20 cellular contexts compared by ENCODE assay signal in genomic region chr10:12235116-12235694, GRCh38. TPM values are rescaled to one million over a fixed set of nuclear protein-coding genes. Genes with fewer than 3 reads are reported as not detected.
DNase-seq lines count a peak whose midpoint lies in the region; ATAC-seq, FAIRE-seq and TF ChIP-seq lines count a peak whose summit lies in the region.
"Had no signal": no experiment of that assay in that cellular context is flagged by ENCODE, and none has a peak within 500 bp of the region (broad histone marks: within the 10 kb centered on the region; RNA-seq: fewer than 3 reads in every experiment).

No MANE protein-coding gene starts in this region.

- H2AK5ac ChIP-seq in IMR-90 (ENCODE audit: low read depth, low read length): no peak overlapping the region

- H3K4ac ChIP-seq in IMR-90 (ENCODE audit: low read depth, low read length): peak overlapping the region; percentile 55; the same call in 1 of the 2 replicates

- H3K36me3 Mint-ChIP-seq in T-helper 17 cell (ENCODE audit: low read depth): no peaks in the 10 kb centered on the region

- H3K27me3 ChIP-seq in IMR-90 (ENCODE audit: control insufficient read depth, insufficient read depth, low read length): no peaks in the 10 kb centered on the region
- H3K27me3 ChIP-seq in esophagus squamous epithelium: no peaks in the 10 kb centered on the region
- no peaks in the 10 kb centered on the region for H3K27me3 ChIP-seq in thoracic aorta (replicated peaks; ENCODE audit: insufficient read depth)

- H3K56ac ChIP-seq in IMR-90 (ENCODE audit: extremely low read depth, insufficient read depth, low read length): no peak overlapping the region

- peak overlapping the region; percentile 85 for H2BK5ac ChIP-seq in IMR-90 (ENCODE audit: low read depth, low read length, poor library complexity, severe bottlenecking)

- peak overlapping the region; percentile 22; the same call in 1 of the 2 replicates for H2BK20ac ChIP-seq in IMR-90 (ENCODE audit: low read depth, low read length)

- DNase-seq in IMR-90 (peak; percentile 60), esophagus squamous epithelium (lab: John Stamatoyannopoulos, UW) (no peak), lung microvascular endothelial cell (ENCODE audit: low read depth in 2 of 2) (peak; percentile 48 to 95), thoracic aorta (ENCODE audit: low spot score) (no peak), NCI-H2029 treated with DMSO at 0.1 percent for 48 hours (lab: John Stamatoyannopoulos, UW) (no peak), activated gamma-delta T cell (lab: John Stamatoyannopoulos, UW) (no peak), frontal cortex (ENCODE audit: low spot score in 2 of 2) (no peak), T-helper 17 cell (no peak)
- DNase-seq: activated CD4-positive, alpha-beta T cell treated with anti-CD3 and anti-CD28 coated beads, Interleukin-2, amount 50 U/mL, for 1 hour; activated CD8-positive, alpha-beta memory T cell treated with anti-CD3 and anti-CD28 coated beads, Interleukin-2, amount 50 U/mL, for 48 hours; activated gamma-delta T cell treated with Interleukin-2 at 50 U/mL for 16 hours; CD8-positive, alpha-beta memory T cell; DMS79; kidney; OCI-M1; SIG-M5; T-cell had no signal

- no peak overlapping the region for H3K27ac Mint-ChIP-seq in T-helper 17 cell
- H3K27ac Mint-ChIP-seq: mesothelial cell of epicardium, T-cell had no signal

- TF ChIP-seq CTCF in IMR-90 (conservative IDR thresholded peaks at IDR 0.05; ENCODE audit: low read depth, low read length) (no peak), esophagus squamous epithelium (IDR thresholded peaks at IDR 0.05) (no peak), thoracic aorta (IDR thresholded peaks at IDR 0.05) (no peak)

- peak overlapping the region in 1 of 2 experiments; percentile 57; a peak in 2 of 4 replicates for H4K8ac ChIP-seq in IMR-90 (ENCODE audit: low read depth in 2 of 2, low read length in 2 of 2)

- no peaks in the 10 kb centered on the region for H3K9me3 ChIP-seq in IMR-90 (ENCODE audit: control insufficient read depth, insufficient read depth, low read length)
- H3K9me3 ChIP-seq in esophagus squamous epithelium: no peaks in the 10 kb centered on the region
- no peaks in the 10 kb centered on the region for H3K9me3 ChIP-seq in thoracic aorta
- no peaks in the 10 kb centered on the region for H3K9me3 ChIP-seq in T-helper 17 cell (ENCODE audit: control insufficient read depth, low read length, poor library complexity, severe bottlenecking)

- dilution Hi-C loops in IMR-90 (cut with HindIII; ENCODE audit: low sequenced_read_pairs, unreplicated experiment): no loop called here

- ATAC-seq in IMR-90 (ENCODE audit: low read depth): peak; percentile 71
- peak; percentile 55 for ATAC-seq in thoracic aorta (ENCODE audit: insufficient number of reproducible peaks, low FRiP score, low read depth)
- ATAC-seq in T-helper 17 cell: no peak
- ATAC-seq: T-cell had no signal

- H3K27ac ChIP-seq in IMR-90 (ENCODE audit: insufficient read depth, low read length) (peak overlapping the region; percentile 82; the same call in 1 of the 2 replicates), esophagus squamous epithelium (peak overlapping the region; percentile 20 to 44 (median 36)), thoracic aorta (peak overlapping the region; percentile 35 to 76)

- H3K4me3 ChIP-seq in IMR-90 (ENCODE audit: insufficient read depth, low read depth, low read length) (no peak overlapping the region), esophagus squamous epithelium (no peak overlapping the region), thoracic aorta (peak overlapping the region; percentile 18)

- no peak overlapping the region for H2AFZ ChIP-seq in IMR-90 (replicated peaks; ENCODE audit: low read length, poor library complexity)

- no peaks in the 10 kb centered on the region for H3K9me1 ChIP-seq in IMR-90 (ENCODE audit: insufficient read depth, low read length)

- peaks cover 5% of the 10 kb centered on the region; the same call in 1 of the 2 replicates for H4K20me1 ChIP-seq in IMR-90 (ENCODE audit: insufficient read depth, low read length)

- peak overlapping the region; percentile 43 for H3K4me2 ChIP-seq in IMR-90 (ENCODE audit: low read depth, low read length)

- H3K9ac ChIP-seq in IMR-90 (ENCODE audit: low read depth, low read length): no peak overlapping the region

- peak overlapping the region; percentile 5 for H4K5ac ChIP-seq in IMR-90 (ENCODE audit: low read depth, low read length)

- no peak overlapping the region for H4K91ac ChIP-seq in IMR-90 (ENCODE audit: insufficient read depth, low read depth, low read length)

- CTCF ChIA-PET in IMR-90 (lab: Yijun Ruan, JAX): interaction anchor here (0.6 to 1.0 kb wide), 2 partner anchors 10 to 193 kb away, joined by 3 read pairs; no protein-coding TSS in a partner anchor

- H3K4me3 Mint-ChIP-seq in T-helper 17 cell: no peak overlapping the region
- H3K4me3 Mint-ChIP-seq: CD8-positive, alpha-beta memory T cell; mesothelial cell of epicardium; T-cell had no signal

- peaks cover 6% of the 10 kb centered on the region for H3K4me1 Mint-ChIP-seq in T-helper 17 cell
- H3K4me1 Mint-ChIP-seq: mesothelial cell of epicardium had no signal

- peaks cover 9 to 16% of the 10 kb centered on the region in 2 experiments for H3K79me1 ChIP-seq in IMR-90 (ENCODE audit: low read depth in 1 of 2, low read length in 2 of 2)

- H3K18ac ChIP-seq in IMR-90 (ENCODE audit: low read depth, low read length): peak overlapping the region; percentile 25; the same call in 1 of the 2 replicates

- peaks cover 8% of the 10 kb centered on the region for H3K4me1 ChIP-seq in IMR-90 (ENCODE audit: control insufficient read depth, insufficient read depth, low read length)
- peaks cover 0 to 45% (median 27%) of the 10 kb centered on the region in 3 donors for H3K4me1 ChIP-seq in esophagus squamous epithelium
- peaks cover 7 to 25% of the 10 kb centered on the region in 2 donors for H3K4me1 ChIP-seq in thoracic aorta (ENCODE audit: control insufficient read depth in 1 of 2, low read depth in 2 of 2)

- no peaks in the 10 kb centered on the region for H3K27me3 Mint-ChIP-seq in T-helper 17 cell
- H3K27me3 Mint-ChIP-seq: CD8-positive, alpha-beta memory T cell; T-cell had no signal

- no TSS peak for BruUV-seq in IMR-90 (replicated peaks; lab: Mats Ljungman, UMichigan)

- 0 out of 2 replicates have a peak overlapping the region, but pooled peaks have one; percentile 4 for H2BK120ac ChIP-seq in IMR-90 (ENCODE audit: low read depth, low read length)

- H3K23ac ChIP-seq in IMR-90 (ENCODE audit: low read depth, low read length): peak overlapping the region; percentile 30; the same call in 1 of the 2 replicates

- peak overlapping the region; percentile 48; the same call in 1 of the 2 replicates for H3K14ac ChIP-seq in IMR-90 (replicated peaks; ENCODE audit: low read depth, low read length)

- FAIRE-seq in frontal cortex (lab: Jason Lieb, UNC): no peak
- FAIRE-seq: endometrium, H1, kidney had no signal

- no peak overlapping the region for H2BK15ac ChIP-seq in IMR-90 (ENCODE audit: low read depth, low read length)

- no peak overlapping the region for H2AK9ac ChIP-seq in IMR-90 (replicated peaks; ENCODE audit: low read depth, low read length, poor library complexity)

- TF ChIP-seq RAD21 in IMR-90 (IDR thresholded peaks at IDR 0.05; ENCODE audit: low read length): no peak

- POLR2A ChIA-PET in IMR-90 (lab: Charles Lee; ENCODE audit: unreplicated experiment): no interaction called here

- TF ChIP-seq POLR2A in IMR-90 (IDR thresholded peaks at IDR 0.05; ENCODE audit: low read depth, low read length) (no peak), esophagus squamous epithelium (IDR thresholded peaks at IDR 0.05) (no peak)

- in situ Hi-C loops in IMR-90 (cut with MboI; ENCODE audit: low sequenced_read_pairs): no loop called here

- intact Hi-C loops in IMR-90 (cut with micrococcal nuclease) (no loop called here), esophagus squamous epithelium (cut with DNase I) (no loop called here)

- WGBS in IMR-90 (ENCODE audit: extremely low coverage in 2 of 2, insufficient read length in 1 of 2), 2 experiments: no CpG with 5 or more reads among the region's 3 CpGs
- 47 to 61% methylated on average over 3 of the region's 3 CpGs for WGBS in esophagus squamous epithelium, 2 donors

- H3K36me3 ChIP-seq in IMR-90 (ENCODE audit: control insufficient read depth, insufficient read depth, low read length) (peaks cover 23% of the 10 kb centered on the region), esophagus squamous epithelium (peaks cover 0 to 94% (median 8%) of the 10 kb centered on the region in 3 donors), thoracic aorta (peaks cover 13% of the 10 kb centered on the region)

TF ChIP-seq in IMR-90, 13 proteins besides CTCF, POLR2A, EP300 and RAD21 (continues in another document):
- TF ChIP-seq FOS (IDR thresholded peaks at IDR 0.05; ENCODE audit: low read depth, low read length) (no peak), USF2 (IDR thresholded peaks at IDR 0.05; ENCODE audit: low read depth, low read length) (no peak), RCOR1 (IDR thresholded peaks at IDR 0.05; ENCODE audit: insufficient replicate concordance, low read length) (no peak), MXI1 (IDR thresholded peaks at IDR 0.05; ENCODE audit: borderline replicate concordance, low read depth, low read length) (no peak), SMC3 (IDR thresholded peaks at IDR 0.05; ENCODE audit: low read depth, low read length) (no peak), CEBPB (IDR thresholded peaks at IDR 0.05; ENCODE audit: low read depth, low read length) (no peak)

RNA-seq across cellular contexts. Expression of gene CDC123, which starts 39.2 kb away (rescaled TPM):
- total RNA-seq in IMR-90 (2012; rRNA removed): 171 and 203 TPM in 2 replicates
- 100 and 108 TPM in 2 replicates for polyA plus RNA-seq in IMR-90 (2012; rRNA removed)
- 49.7 and 92.5 TPM in 2 replicates for polyA plus RNA-seq in IMR-90 (2012; cell fraction: cytosol; rRNA removed)
- polyA plus RNA-seq in IMR-90 (2012; cell fraction: nucleus; rRNA removed; ENCODE audit: low replicate concordance): 21.9 and 60.9 TPM in 2 replicates
- 10 to 100 TPM; 37.4 to 84.8 (median 80.3) TPM for total RNA-seq in esophagus squamous epithelium
- total RNA-seq in lung microvascular endothelial cell: 172 and 185 TPM in 2 replicates
- 100 to 1,000 TPM in 1 of 2 donors, 10 to 100 TPM in 1; 74.2 to 171 TPM for total RNA-seq in thoracic aorta
- 146 TPM for total RNA-seq in frontal cortex
- total RNA-seq in T-helper 17 cell: 10 to 100 TPM; 35.9 to 52.8 TPM

RNA-seq across cellular contexts. Expression of gene NUDT5, which starts 39.5 kb away (rescaled TPM):
- total RNA-seq in IMR-90 (2012; rRNA removed) (70.1 and 74.2 TPM in 2 replicates), esophagus squamous epithelium (10 to 100 TPM; 30.7 to 79.3 (median 42.3) TPM), lung microvascular endothelial cell (34.4 and 37.3 TPM in 2 replicates), thoracic aorta (10 to 100 TPM; 44.7 to 53.9 TPM), frontal cortex (14.3 TPM), T-helper 17 cell (10 to 100 TPM; 27.8 to 33.5 TPM)
- 68.7 and 74.6 TPM in 2 replicates for polyA plus RNA-seq in IMR-90 (2012; rRNA removed)
- polyA plus RNA-seq in IMR-90 (2012; cell fraction: cytosol; rRNA removed): 25.9 and 61.6 TPM in 2 replicates
- polyA plus RNA-seq in IMR-90 (2012; cell fraction: nucleus; rRNA removed; ENCODE audit: low replicate concordance): 14.5 and 65.6 TPM in 2 replicates

Comparison
In these comparisons a context has a peak if more than half of its experiments do, and no peak if none do; other contexts are left out.
1. DNase-seq: peak in IMR-90 (single experiment) and lung microvascular endothelial cell (2 of 2); none in esophagus squamous epithelium (single experiment), thoracic aorta (single experiment), NCI-H2029 treated with DMSO at 0.1 percent for 48 hours (single experiment), activated gamma-delta T cell (single experiment), frontal cortex (0 of 2) and T-helper 17 cell (0 of 3).
2. Peak in every context shown above with its lines, with median percentiles within 50 percentile points of each other: H3K27ac ChIP-seq.